In genomic region chrX:69226459-69227158, GRCh38 we compare ENCODE assay signal across 15 cellular contexts.
DNase-seq lines count a peak whose midpoint lies in the region; ATAC-seq and TF ChIP-seq lines count a peak whose summit lies in the region.
"Had no signal": no experiment of that assay in that cellular context is flagged by ENCODE, and none has a peak within 500 bp of the region (broad histone marks: within the 10 kb centered on the region; RNA-seq: fewer than 3 reads in every experiment).

No MANE protein-coding gene starts in this region.

- no peak overlapping the region for H2BK12ac ChIP-seq in neuronal stem cell (ENCODE audit: low read length)

- H3K4me2 ChIP-seq in neuronal stem cell (ENCODE audit: insufficient read depth, low read length, poor library complexity, severe bottlenecking): no peak overlapping the region

- peaks cover 36% of the 10 kb centered on the region for H3K9me3 Mint-ChIP-seq in endodermal cell
- H3K9me3 Mint-ChIP-seq: CD4-positive, alpha-beta memory T cell had no signal

- no peaks in the 10 kb centered on the region for H3K9me3 ChIP-seq in endodermal cell (ENCODE audit: control insufficient read depth, low read length)
- H3K9me3 ChIP-seq in neuronal stem cell (replicated peaks in 1 of 2; ENCODE audit: control insufficient read depth in 2 of 2, insufficient read depth in 1 of 2, low read depth in 1 of 2, low read length in 2 of 2): no peaks in the 10 kb centered on the region
- H3K9me3 ChIP-seq: HAP-1 had no signal

- H3K14ac ChIP-seq in neuronal stem cell (ENCODE audit: low read length): no peak overlapping the region

- no peak overlapping the region for H4K91ac ChIP-seq in neuronal stem cell (ENCODE audit: low read depth, low read length, poor library complexity)

- H3K9ac ChIP-seq in endodermal cell (ENCODE audit: extremely low read depth, low read length, poor library complexity, severe bottlenecking): no peak overlapping the region
- H3K9ac ChIP-seq in neuronal stem cell (ENCODE audit: low read depth, low read length, poor library complexity): no peak overlapping the region

- H3K36me3 ChIP-seq in endodermal cell (ENCODE audit: control insufficient read depth, insufficient read depth, low read length) (no peaks in the 10 kb centered on the region), neuronal stem cell (replicated peaks in 1 of 2; ENCODE audit: control insufficient read depth in 2 of 2, insufficient read depth in 2 of 2, low read length in 2 of 2) (no peaks in the 10 kb centered on the region)
- H3K36me3 ChIP-seq: HAP-1 had no signal

- intact Hi-C loops in cardiac septum (cut with DNase I): loop anchor here (10.0 kb wide), 1 partner anchor 162 kb away; no protein-coding TSS in a partner anchor
- intact Hi-C loops in left ventricle myocardium superior (cut with micrococcal nuclease): no loop called here

- H2BK5ac ChIP-seq in neuronal stem cell (ENCODE audit: low read length): peak overlapping the region; percentile 66

- H3K4me1 Mint-ChIP-seq in endodermal cell: peaks cover 6% of the 10 kb centered on the region
- H3K4me1 Mint-ChIP-seq: CD4-positive, alpha-beta memory T cell had no signal

- H2AFZ ChIP-seq in neuronal stem cell (ENCODE audit: low read length): no peak overlapping the region

- no peak overlapping the region for H3K27ac ChIP-seq in endodermal cell (ENCODE audit: low read depth, low read length)
- no peak overlapping the region for H3K27ac ChIP-seq in neuronal stem cell (replicated peaks; ENCODE audit: low read length)

- H3K27me3 ChIP-seq in endodermal cell (ENCODE audit: control insufficient read depth, insufficient read depth, low read length, poor library complexity, severe bottlenecking): no peaks in the 10 kb centered on the region
- peaks cover 0 to 6% (median 0%) of the 10 kb centered on the region in 3 experiments for H3K27me3 ChIP-seq in neuronal stem cell (ENCODE audit: control insufficient read depth in 3 of 3, insufficient read depth in 3 of 3, low read depth in 1 of 3, low read length in 3 of 3)

- H3K4me1 ChIP-seq in endodermal cell (ENCODE audit: control insufficient read depth, insufficient read depth, low read length) (no peaks in the 10 kb centered on the region), neuronal stem cell (ENCODE audit: control insufficient read depth in 2 of 2, insufficient read depth in 1 of 2, low read depth in 1 of 2, low read length in 2 of 2) (peaks cover 8 to 20% of the 10 kb centered on the region in 2 donors)

- H3K27me3 Mint-ChIP-seq in endodermal cell (ENCODE audit: insufficient read depth): peaks cover 14% of the 10 kb centered on the region

- no peak overlapping the region for H3K18ac ChIP-seq in neuronal stem cell (ENCODE audit: low read length)

- 75 to 100% methylated on average over 1 to 9 of the region's 9 CpGs for WGBS in endodermal cell (ENCODE audit: insufficient coverage in 1 of 2, insufficient read length in 1 of 2), 2 experiments
- WGBS in neuronal stem cell (ENCODE audit: extremely low coverage in 2 of 2, insufficient read length in 2 of 2, insufficient replicate concordance in 1 of 2), 2 donors: no CpG with 5 or more reads among the region's 9 CpGs

- no peak overlapping the region for H2BK120ac ChIP-seq in neuronal stem cell (ENCODE audit: low read depth, low read length)

- DNase-seq in cardiac septum (ENCODE audit: low spot score) (peak; percentile 33), left ventricle myocardium superior (no peak), endodermal cell (peak; percentile 22), neuronal stem cell (ENCODE audit: low spot score) (no peak), NCI-H1105 treated with DMSO at 0.1 percent for 48 hours (lab: John Stamatoyannopoulos, UW) (no peak), cerebellar nuclear complex (lab: John Stamatoyannopoulos, UW) (no peak)
- DNase-seq: C1 segment of cervical spinal cord; Calu3; CD4-positive, alpha-beta memory T cell; COR-L47; DMS53; DMS79 treated with DMSO at 0.1 percent for 48 hours; GF-D8; GOT3 had no signal

- no peak overlapping the region for H3K4ac ChIP-seq in neuronal stem cell (ENCODE audit: low read length)

- no peak overlapping the region for H3K4me3 Mint-ChIP-seq in endodermal cell
- H3K4me3 Mint-ChIP-seq: CD4-positive, alpha-beta memory T cell had no signal

- H3K27ac Mint-ChIP-seq in endodermal cell: no peak overlapping the region
- H3K27ac Mint-ChIP-seq: CD4-positive, alpha-beta memory T cell had no signal

- H3K36me3 Mint-ChIP-seq in endodermal cell (ENCODE audit: low read depth): no peaks in the 10 kb centered on the region
- H3K36me3 Mint-ChIP-seq: CD4-positive, alpha-beta memory T cell had no signal

- H2AK5ac ChIP-seq in neuronal stem cell (ENCODE audit: low read depth, low read length): no peak overlapping the region

- H3K4me3 ChIP-seq in endodermal cell (ENCODE audit: low read length) (no peak overlapping the region), neuronal stem cell (ENCODE audit: low read length in 2 of 2) (no peak overlapping the region)
- H3K4me3 ChIP-seq: HAP-1 had no signal

- no peak for TF ChIP-seq CTCF in endodermal cell (conservative IDR thresholded peaks at IDR 0.05)

- H3K79me1 ChIP-seq in neuronal stem cell (ENCODE audit: low read depth, low read length): no peaks in the 10 kb centered on the region

- H3K23ac ChIP-seq in neuronal stem cell (ENCODE audit: low read depth, low read length, poor library complexity): no peak overlapping the region

- H2BK15ac ChIP-seq in neuronal stem cell (ENCODE audit: low read length): peak overlapping the region; percentile 71

- ATAC-seq in left ventricle myocardium superior: no peak

- H4K8ac ChIP-seq in neuronal stem cell (ENCODE audit: low read depth, low read length): no peak overlapping the region

Comparison
In these comparisons a context has a peak if more than half of its experiments do, and no peak if none do; other contexts are left out.
1. DNase-seq: peak in cardiac septum (single experiment) and endodermal cell (single experiment); none in left ventricle myocardium superior (single experiment), neuronal stem cell (single experiment), NCI-H1105 treated with DMSO at 0.1 percent for 48 hours (single experiment) and cerebellar nuclear complex (0 of 2).